ENCODE assay signal across 1 cellular context in genomic region chr7:107169120-107170050, GRCh38.
TF ChIP-seq lines count a peak whose summit lies in the region.

No MANE protein-coding gene starts in this region.

TF ChIP-seq in HepG2, 621 proteins besides CTCF, POLR2A, EP300 and RAD21 (continued from another document and continues in another):
- TF ChIP-seq, protein P1, sequence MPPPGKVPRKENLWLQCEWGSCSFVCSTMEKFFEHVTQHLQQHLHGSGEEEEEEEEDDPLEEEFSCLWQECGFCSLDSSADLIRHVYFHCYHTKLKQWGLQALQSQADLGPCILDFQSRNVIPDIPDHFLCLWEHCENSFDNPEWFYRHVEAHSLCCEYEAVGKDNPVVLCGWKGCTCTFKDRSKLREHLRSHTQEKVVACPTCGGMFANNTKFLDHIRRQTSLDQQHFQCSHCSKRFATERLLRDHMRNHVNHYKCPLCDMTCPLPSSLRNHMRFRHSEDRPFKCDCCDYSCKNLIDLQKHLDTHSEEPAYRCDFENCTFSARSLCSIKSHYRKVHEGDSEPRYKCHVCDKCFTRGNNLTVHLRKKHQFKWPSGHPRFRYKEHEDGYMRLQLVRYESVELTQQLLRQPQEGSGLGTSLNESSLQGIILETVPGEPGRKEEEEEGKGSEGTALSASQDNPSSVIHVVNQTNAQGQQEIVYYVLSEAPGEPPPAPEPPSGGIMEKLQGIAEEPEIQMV (CRISPR knock-in tag; IDR thresholded peaks at IDR 0.05; ENCODE audit: low read depth) = no peak
- TF ChIP-seq ZNF552 (CRISPR knock-in tag; IDR thresholded peaks at IDR 0.05; ENCODE audit: borderline replicate concordance) (no peak), ZSCAN30 (CRISPR knock-in tag; IDR thresholded peaks at IDR 0.05) (no peak), HES4 (CRISPR knock-in tag; IDR thresholded peaks at IDR 0.05; ENCODE audit: borderline replicate concordance) (no peak), RXRA (CRISPR knock-in tag; IDR thresholded peaks at IDR 0.05) (peak; percentile 86; the same call in 1 of the 2 replicates), ZNF383 (CRISPR knock-in tag; IDR thresholded peaks at IDR 0.05; ENCODE audit: borderline replicate concordance) (no peak), ZNF335 (CRISPR knock-in tag; IDR thresholded peaks at IDR 0.05) (peak; percentile 63; the same call in 1 of the 2 replicates), ZNF496 (CRISPR knock-in tag; IDR thresholded peaks at IDR 0.05; ENCODE audit: insufficient replicate concordance) (no peak), ZNF841 (CRISPR knock-in tag; IDR thresholded peaks at IDR 0.05; ENCODE audit: borderline replicate concordance) (no peak), ZNF784 (CRISPR knock-in tag; IDR thresholded peaks at IDR 0.05; ENCODE audit: borderline replicate concordance) (no peak), NFYB (CRISPR knock-in tag; IDR thresholded peaks at IDR 0.05) (peak; percentile 42; the same call in 1 of the 2 replicates), RFXAP (CRISPR knock-in tag; IDR thresholded peaks at IDR 0.05; ENCODE audit: borderline replicate concordance) (peak; percentile 86), KMT2B (CRISPR knock-in tag; IDR thresholded peaks at IDR 0.05) (peak; percentile 74), ZNF619 (CRISPR knock-in tag; IDR thresholded peaks at IDR 0.05) (no peak), HOXA5 (CRISPR knock-in tag; IDR thresholded peaks at IDR 0.05) (peak; percentile 83; the same call in 1 of the 2 replicates), SMARCC2 (IDR thresholded peaks at IDR 0.05) (no peak), TAF1 (CRISPR knock-in tag; IDR thresholded peaks at IDR 0.05) (peak; percentile 33), ZFP41 (CRISPR knock-in tag; IDR thresholded peaks at IDR 0.05; ENCODE audit: borderline replicate concordance) (no peak), DR1 (CRISPR knock-in tag; IDR thresholded peaks at IDR 0.05) (peak; percentile 61; the same call in 1 of the 2 replicates), KDM4B (CRISPR knock-in tag; IDR thresholded peaks at IDR 0.05) (no peak), ZNF652 (CRISPR knock-in tag; IDR thresholded peaks at IDR 0.05; ENCODE audit: borderline replicate concordance, low read depth) (no peak), ZNF740 (CRISPR knock-in tag; IDR thresholded peaks at IDR 0.05) (no peak), SRSF1 (optimal IDR thresholded peaks at IDR 0.05; ENCODE audit: low read depth, low read length) (no peak), HNRNPK (IDR thresholded peaks at IDR 0.05; ENCODE audit: low read depth, low read length, poor library complexity, severe bottlenecking) (peak; percentile 94), ZFP62 (CRISPR knock-in tag; IDR thresholded peaks at IDR 0.05) (no peak), TRIM24 (CRISPR knock-in tag; IDR thresholded peaks at IDR 0.05) (no peak), ZBTB8A (CRISPR knock-in tag; IDR thresholded peaks at IDR 0.05; ENCODE audit: borderline replicate concordance, low read depth) (no peak), ZFAT (CRISPR knock-in tag; conservative IDR thresholded peaks at IDR 0.05) (no peak), ZNF781 (CRISPR knock-in tag; IDR thresholded peaks at IDR 0.05; ENCODE audit: borderline replicate concordance, not compliant biosample characterization) (no peak), ZNF747 (CRISPR knock-in tag; IDR thresholded peaks at IDR 0.05; ENCODE audit: borderline replicate concordance) (no peak), FOXP4 (CRISPR knock-in tag; IDR thresholded peaks at IDR 0.05) (peak; percentile 77), EZH2 (conservative IDR thresholded peaks at IDR 0.05; ENCODE audit: low read depth, low read length) (no peak), ZNF260 (CRISPR knock-in tag; IDR thresholded peaks at IDR 0.05; ENCODE audit: borderline replicate concordance, low read depth) (no peak), ZNF263 (CRISPR knock-in tag; IDR thresholded peaks at IDR 0.05) (peak; percentile 41; the same call in 1 of the 2 replicates), CBX2 (IDR thresholded peaks at IDR 0.05; ENCODE audit: low read depth, low read length) (no peak), CBX2 (CRISPR knock-in tag; IDR thresholded peaks at IDR 0.05; ENCODE audit: low read depth) (no peak), REXO4 (CRISPR knock-in tag; IDR thresholded peaks at IDR 0.05; ENCODE audit: borderline replicate concordance) (no peak), THAP11 (CRISPR knock-in tag; IDR thresholded peaks at IDR 0.05) (peak; percentile 90), KLF11 (CRISPR knock-in tag; IDR thresholded peaks at IDR 0.05) (no peak), SMAD1 (CRISPR knock-in tag; IDR thresholded peaks at IDR 0.05; ENCODE audit: borderline replicate concordance, low read depth) (peak; percentile 65; the same call in 1 of the 2 replicates), PPARG (CRISPR knock-in tag; conservative IDR thresholded peaks at IDR 0.05) (no peak), PTBP1 (IDR thresholded peaks at IDR 0.05; ENCODE audit: low read depth, low read length, poor library complexity, severe bottlenecking) (no peak), HDAC1 (CRISPR knock-in tag; IDR thresholded peaks at IDR 0.05) (peak; percentile 88), ZNF776 (CRISPR knock-in tag; IDR thresholded peaks at IDR 0.05) (no peak), ZBTB44 (CRISPR knock-in tag; IDR thresholded peaks at IDR 0.05) (no peak), RFXANK (CRISPR knock-in tag; IDR thresholded peaks at IDR 0.05) (no peak; the same call in 1 of the 2 replicates), HMG20B (CRISPR knock-in tag; conservative IDR thresholded peaks at IDR 0.05) (no peak), MLLT10 (CRISPR knock-in tag; IDR thresholded peaks at IDR 0.05) (no peak), TOE1 (CRISPR knock-in tag; IDR thresholded peaks at IDR 0.05) (no peak), ZNF574 (CRISPR knock-in tag; IDR thresholded peaks at IDR 0.05) (peak; percentile 89), ZNF816 (CRISPR knock-in tag; IDR thresholded peaks at IDR 0.05; ENCODE audit: borderline replicate concordance) (no peak), HNF4G (IDR thresholded peaks at IDR 0.05; ENCODE audit: borderline replicate concordance, low read depth, low read length) (peak; percentile 47; the same call in 1 of the 2 replicates), HNF4G (CRISPR knock-in tag; IDR thresholded peaks at IDR 0.05; ENCODE audit: borderline replicate concordance, low read depth) (no peak)
- TF ChIP-seq, protein P2, sequence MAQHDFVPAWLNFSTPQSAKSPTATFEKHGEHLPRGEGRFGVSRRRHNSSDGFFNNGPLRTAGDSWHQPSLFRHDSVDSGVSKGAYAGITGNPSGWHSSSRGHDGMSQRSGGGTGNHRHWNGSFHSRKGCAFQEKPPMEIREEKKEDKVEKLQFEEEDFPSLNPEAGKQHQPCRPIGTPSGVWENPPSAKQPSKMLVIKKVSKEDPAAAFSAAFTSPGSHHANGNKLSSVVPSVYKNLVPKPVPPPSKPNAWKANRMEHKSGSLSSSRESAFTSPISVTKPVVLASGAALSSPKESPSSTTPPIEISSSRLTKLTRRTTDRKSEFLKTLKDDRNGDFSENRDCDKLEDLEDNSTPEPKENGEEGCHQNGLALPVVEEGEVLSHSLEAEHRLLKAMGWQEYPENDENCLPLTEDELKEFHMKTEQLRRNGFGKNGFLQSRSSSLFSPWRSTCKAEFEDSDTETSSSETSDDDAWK (CRISPR knock-in tag; IDR thresholded peaks at IDR 0.05) = no peak
- TF ChIP-seq, protein P3, sequence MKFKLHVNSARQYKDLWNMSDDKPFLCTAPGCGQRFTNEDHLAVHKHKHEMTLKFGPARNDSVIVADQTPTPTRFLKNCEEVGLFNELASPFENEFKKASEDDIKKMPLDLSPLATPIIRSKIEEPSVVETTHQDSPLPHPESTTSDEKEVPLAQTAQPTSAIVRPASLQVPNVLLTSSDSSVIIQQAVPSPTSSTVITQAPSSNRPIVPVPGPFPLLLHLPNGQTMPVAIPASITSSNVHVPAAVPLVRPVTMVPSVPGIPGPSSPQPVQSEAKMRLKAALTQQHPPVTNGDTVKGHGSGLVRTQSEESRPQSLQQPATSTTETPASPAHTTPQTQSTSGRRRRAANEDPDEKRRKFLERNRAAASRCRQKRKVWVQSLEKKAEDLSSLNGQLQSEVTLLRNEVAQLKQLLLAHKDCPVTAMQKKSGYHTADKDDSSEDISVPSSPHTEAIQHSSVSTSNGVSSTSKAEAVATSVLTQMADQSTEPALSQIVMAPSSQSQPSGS (CRISPR knock-in tag; IDR thresholded peaks at IDR 0.05) = peak; percentile 67
- TF ChIP-seq, protein P4, sequence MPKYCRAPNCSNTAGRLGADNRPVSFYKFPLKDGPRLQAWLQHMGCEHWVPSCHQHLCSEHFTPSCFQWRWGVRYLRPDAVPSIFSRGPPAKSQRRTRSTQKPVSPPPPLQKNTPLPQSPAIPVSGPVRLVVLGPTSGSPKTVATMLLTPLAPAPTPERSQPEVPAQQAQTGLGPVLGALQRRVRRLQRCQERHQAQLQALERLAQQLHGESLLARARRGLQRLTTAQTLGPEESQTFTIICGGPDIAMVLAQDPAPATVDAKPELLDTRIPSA (CRISPR knock-in tag; IDR thresholded peaks at IDR 0.05; ENCODE audit: borderline replicate concordance) = no peak
